ENCODE assay signal across 8 cellular contexts in the genomic region with DNA sequence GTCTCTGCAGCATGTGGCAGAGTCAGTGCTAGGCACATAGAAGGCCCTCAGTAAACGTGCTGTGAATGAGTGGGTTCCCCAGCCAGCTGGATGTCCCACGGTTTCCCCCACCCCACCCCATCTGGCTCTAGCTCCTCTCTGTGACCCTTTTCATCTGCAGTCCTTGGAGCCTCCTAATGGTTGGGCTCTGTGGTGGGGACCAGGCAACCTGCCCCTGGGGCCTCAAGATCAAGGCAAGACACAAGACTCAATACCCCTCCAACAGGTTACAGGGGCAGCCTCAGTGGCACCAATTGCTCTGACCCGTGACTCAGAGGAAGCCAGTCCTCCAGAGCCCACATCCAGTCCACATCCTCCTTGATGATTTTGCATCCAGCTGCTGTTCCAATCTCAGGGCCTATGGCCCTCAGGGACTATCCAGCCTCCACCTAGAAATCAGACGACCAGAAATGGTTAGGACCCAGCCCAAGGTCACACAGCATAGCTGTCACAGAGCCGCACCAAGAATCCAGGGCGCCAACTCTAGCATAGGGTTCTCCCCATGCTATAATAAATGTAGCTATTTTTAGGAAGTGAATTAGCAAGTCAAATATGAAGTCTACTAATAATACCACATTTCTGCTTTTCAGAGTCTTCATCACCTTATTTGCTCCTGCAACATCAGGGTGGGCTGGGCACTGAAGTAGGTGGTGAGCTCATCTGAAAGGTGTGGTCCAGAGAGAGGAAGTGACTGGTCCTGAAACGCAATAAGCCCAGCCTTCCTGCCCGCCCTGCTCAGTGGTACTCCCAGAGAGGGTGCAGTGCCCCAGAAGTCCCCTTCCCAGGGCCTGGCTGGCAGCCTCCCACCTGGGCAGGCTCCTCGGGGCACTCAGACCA. TPM values are rescaled to one million over a fixed set of nuclear protein-coding genes. Genes with fewer than 3 reads are reported as not detected.
DNase-seq lines count a peak whose midpoint lies in the region; ATAC-seq and TF ChIP-seq lines count a peak whose summit lies in the region.

No MANE protein-coding gene starts in this region.

- no peak for TF ChIP-seq CTCF in KMS-11 (conservative IDR thresholded peaks at IDR 0.05; ENCODE audit: low read depth, low read length)

- H2AFZ ChIP-seq in KMS-11 (ENCODE audit: low read depth) (peak overlapping the region; percentile 54; the same call in 1 of the 2 replicates), mesenchymal stem cell (ENCODE audit: low read depth, low read length) (no peak overlapping the region)

- ATAC-seq in GM18511 (IDR thresholded peaks at IDR 0.05; ENCODE audit: unreplicated experiment), result peak; percentile 78
- ATAC-seq in GM21723 (IDR thresholded peaks at IDR 0.05; ENCODE audit: unreplicated experiment), result peak; percentile 62

- H3K4me2 ChIP-seq in KMS-11 (peak overlapping the region; percentile 60; the same call in 1 of the 2 replicates), mesenchymal stem cell (ENCODE audit: low read length, poor library complexity, severe bottlenecking) (no peak overlapping the region)

- no peak overlapping the region for H2BK15ac ChIP-seq in mesenchymal stem cell (ENCODE audit: low read depth, poor library complexity, severe bottlenecking)

- H3K4me1 ChIP-seq in KMS-11 (ENCODE audit: low read depth, poor library complexity, severe bottlenecking) (peaks cover 30% of the 10 kb centered on the region), mesenchymal stem cell (ENCODE audit: control insufficient read depth, insufficient read depth, low read depth, low read length) (peaks cover 59% of the 10 kb centered on the region)

- 67% methylated on average over 7 of the region's 9 CpGs for WGBS in mesenchymal stem cell

- DNase-seq in activated CD8-positive, alpha-beta memory T cell treated with anti-CD3 and anti-CD28 coated beads, Interleukin-2, amount 50 U/mL, for 4 hours, result peak; percentile 65
- DNase-seq in mesenchymal stem cell (no peak), cerebellar cortex (ENCODE audit: low spot score) (no peak), iPS-NIHi11 (ENCODE audit: low spot score) (no peak), DMS79 treated with DMSO at 0.1 percent for 48 hours (lab: John Stamatoyannopoulos, UW) (no peak)

- H2BK120ac ChIP-seq in mesenchymal stem cell (ENCODE audit: low read depth, low read length), result no peak overlapping the region

- H3K27ac ChIP-seq in KMS-11, result peak overlapping the region; percentile 48; the same call in 1 of the 2 replicates
- no peak overlapping the region for H3K27ac ChIP-seq in mesenchymal stem cell (ENCODE audit: low read length, poor library complexity, severe bottlenecking)

- H4K91ac ChIP-seq in mesenchymal stem cell (ENCODE audit: low read length), result no peak overlapping the region

- peak overlapping the region in 1 of 2 experiments; percentile 6 for H2BK12ac ChIP-seq in mesenchymal stem cell (ENCODE audit: low read length in 2 of 2)

- no peaks in the 10 kb centered on the region for H4K20me1 ChIP-seq in KMS-11 (ENCODE audit: insufficient read depth)

- no peak overlapping the region for H2BK5ac ChIP-seq in mesenchymal stem cell (ENCODE audit: low read depth, low read length, poor library complexity, severe bottlenecking)

- peak overlapping the region; percentile 33 for H4K8ac ChIP-seq in mesenchymal stem cell (ENCODE audit: low read length)

- no peak overlapping the region for H3K23ac ChIP-seq in mesenchymal stem cell (ENCODE audit: low read length in 2 of 2)

- H3K27me3 ChIP-seq in KMS-11 (ENCODE audit: insufficient read depth, low read depth) (no peaks in the 10 kb centered on the region), mesenchymal stem cell (ENCODE audit: control insufficient read depth in 1 of 2, insufficient read depth in 1 of 2, low read length in 2 of 2) (no peaks in the 10 kb centered on the region)

- H3K18ac ChIP-seq in mesenchymal stem cell (ENCODE audit: low read depth in 1 of 2, low read length in 2 of 2), result no peak overlapping the region

- H3K4ac ChIP-seq in mesenchymal stem cell (ENCODE audit: low read depth in 1 of 2, low read length in 2 of 2), result no peak overlapping the region

- no peaks in the 10 kb centered on the region for H3K36me3 ChIP-seq in KMS-11 (ENCODE audit: insufficient read depth)
- peaks cover 0 to 2% of the 10 kb centered on the region in 2 experiments for H3K36me3 ChIP-seq in mesenchymal stem cell (ENCODE audit: control insufficient read depth in 1 of 2, insufficient read depth in 2 of 2, low read depth in 1 of 2, low read length in 2 of 2)

- H3K9ac ChIP-seq in KMS-11 (no peak overlapping the region), mesenchymal stem cell (ENCODE audit: low read length) (peak overlapping the region; percentile 29)

- H2AK5ac ChIP-seq in mesenchymal stem cell (ENCODE audit: low read length, severe bottlenecking), result peak overlapping the region; percentile 21

- no peaks in the 10 kb centered on the region for H3K9me3 ChIP-seq in mesenchymal stem cell (ENCODE audit: control insufficient read depth, low read length)

- H3K79me2 ChIP-seq in KMS-11 (ENCODE audit: insufficient read depth, low read depth), result no peaks in the 10 kb centered on the region

- peaks cover 1% of the 10 kb centered on the region for H3K79me1 ChIP-seq in mesenchymal stem cell (replicated peaks; ENCODE audit: low read length, poor library complexity, severe bottlenecking)

- no peak overlapping the region for H3K14ac ChIP-seq in mesenchymal stem cell (ENCODE audit: low read length in 2 of 2)

- H3K4me3 ChIP-seq in KMS-11 (IDR thresholded peaks at IDR 0.05; ENCODE audit: insufficient read depth, low read depth, low read length), result no peak overlapping the region
- no peak overlapping the region for H3K4me3 ChIP-seq in mesenchymal stem cell (ENCODE audit: insufficient read depth in 1 of 2, low read depth in 1 of 2, low read length in 2 of 2)

RNA-seq across cellular contexts. Expression of gene CYP11A1, which starts 17.4 kb away (rescaled TPM):
- 0.08 TPM for polyA plus RNA-seq in mesenchymal stem cell (2013, experiment 1 of 2)
- polyA plus RNA-seq in mesenchymal stem cell (2013, experiment 2 of 2), result 0.07 TPM

RNA-seq across cellular contexts. Expression of gene SEMA7A, which starts 49.0 kb away (rescaled TPM):
- 0.94 TPM for polyA plus RNA-seq in mesenchymal stem cell (2013, experiment 1 of 2)
- 1.1 TPM for polyA plus RNA-seq in mesenchymal stem cell (2013, experiment 2 of 2)
